In the genomic region with DNA sequence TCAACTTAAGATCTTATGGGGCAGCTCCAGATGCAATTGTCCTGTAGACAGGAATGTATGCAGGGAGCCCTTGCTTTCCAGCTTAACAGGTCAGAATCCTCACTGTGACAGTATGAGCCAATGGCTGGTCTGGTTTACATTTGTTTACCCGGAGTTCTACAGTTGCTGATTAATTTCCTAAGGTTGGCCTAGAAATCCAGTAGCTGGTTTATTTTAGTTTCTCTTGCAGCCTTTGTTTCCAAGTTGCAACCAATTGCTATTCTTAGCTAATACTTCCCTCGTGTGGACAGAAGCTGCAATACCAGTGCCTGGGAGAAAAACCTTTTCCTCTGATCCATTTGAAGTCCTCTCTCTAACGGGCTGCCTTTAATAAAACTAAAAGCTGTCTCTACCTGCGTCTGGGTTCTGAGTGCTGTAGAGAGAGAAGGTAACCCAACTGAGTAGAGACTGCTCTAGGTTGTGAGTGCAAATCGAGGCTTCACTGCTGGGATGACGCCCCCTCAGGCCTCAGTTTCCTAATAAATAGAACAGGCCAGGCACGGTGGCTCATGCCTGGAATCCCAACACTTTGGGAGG, we compare ENCODE assay signal across 1 cellular context.
TF ChIP-seq lines count a peak whose summit lies in the region.

No MANE protein-coding gene starts in this region.

TF ChIP-seq in HepG2, 621 proteins besides CTCF, POLR2A, EP300 and RAD21 (continued from another document):
- TF ChIP-seq, protein P1, sequence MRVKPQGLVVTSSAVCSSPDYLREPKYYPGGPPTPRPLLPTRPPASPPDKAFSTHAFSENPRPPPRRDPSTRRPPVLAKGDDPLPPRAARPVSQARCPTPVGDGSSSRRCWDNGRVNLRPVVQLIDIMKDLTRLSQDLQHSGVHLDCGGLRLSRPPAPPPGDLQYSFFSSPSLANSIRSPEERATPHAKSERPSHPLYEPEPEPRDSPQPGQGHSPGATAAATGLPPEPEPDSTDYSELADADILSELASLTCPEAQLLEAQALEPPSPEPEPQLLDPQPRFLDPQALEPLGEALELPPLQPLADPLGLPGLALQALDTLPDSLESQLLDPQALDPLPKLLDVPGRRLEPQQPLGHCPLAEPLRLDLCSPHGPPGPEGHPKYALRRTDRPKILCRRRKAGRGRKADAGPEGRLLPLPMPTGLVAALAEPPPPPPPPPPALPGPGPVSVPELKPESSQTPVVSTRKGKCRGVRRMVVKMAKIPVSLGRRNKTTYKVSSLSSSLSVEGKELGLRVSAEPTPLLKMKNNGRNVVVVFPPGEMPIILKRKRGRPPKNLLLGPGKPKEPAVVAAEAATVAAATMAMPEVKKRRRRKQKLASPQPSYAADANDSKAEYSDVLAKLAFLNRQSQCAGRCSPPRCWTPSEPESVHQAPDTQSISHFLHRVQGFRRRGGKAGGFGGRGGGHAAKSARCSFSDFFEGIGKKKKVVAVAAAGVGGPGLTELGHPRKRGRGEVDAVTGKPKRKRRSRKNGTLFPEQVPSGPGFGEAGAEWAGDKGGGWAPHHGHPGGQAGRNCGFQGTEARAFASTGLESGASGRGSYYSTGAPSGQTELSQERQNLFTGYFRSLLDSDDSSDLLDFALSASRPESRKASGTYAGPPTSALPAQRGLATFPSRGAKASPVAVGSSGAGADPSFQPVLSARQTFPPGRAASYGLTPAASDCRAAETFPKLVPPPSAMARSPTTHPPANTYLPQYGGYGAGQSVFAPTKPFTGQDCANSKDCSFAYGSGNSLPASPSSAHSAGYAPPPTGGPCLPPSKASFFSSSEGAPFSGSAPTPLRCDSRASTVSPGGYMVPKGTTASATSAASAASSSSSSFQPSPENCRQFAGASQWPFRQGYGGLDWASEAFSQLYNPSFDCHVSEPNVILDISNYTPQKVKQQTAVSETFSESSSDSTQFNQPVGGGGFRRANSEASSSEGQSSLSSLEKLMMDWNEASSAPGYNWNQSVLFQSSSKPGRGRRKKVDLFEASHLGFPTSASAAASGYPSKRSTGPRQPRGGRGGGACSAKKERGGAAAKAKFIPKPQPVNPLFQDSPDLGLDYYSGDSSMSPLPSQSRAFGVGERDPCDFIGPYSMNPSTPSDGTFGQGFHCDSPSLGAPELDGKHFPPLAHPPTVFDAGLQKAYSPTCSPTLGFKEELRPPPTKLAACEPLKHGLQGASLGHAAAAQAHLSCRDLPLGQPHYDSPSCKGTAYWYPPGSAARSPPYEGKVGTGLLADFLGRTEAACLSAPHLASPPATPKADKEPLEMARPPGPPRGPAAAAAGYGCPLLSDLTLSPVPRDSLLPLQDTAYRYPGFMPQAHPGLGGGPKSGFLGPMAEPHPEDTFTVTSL (CRISPR knock-in tag; IDR thresholded peaks at IDR 0.05; ENCODE audit: borderline replicate concordance): peak; percentile 36; the same call in 1 of the 2 replicates
- TF ChIP-seq SP140L (CRISPR knock-in tag; IDR thresholded peaks at IDR 0.05; ENCODE audit: borderline replicate concordance): 0 out of 2 replicates have a peak, but pooled peaks have one; percentile 83
- no peak for TF ChIP-seq SNRNP70 (IDR thresholded peaks at IDR 0.05; ENCODE audit: low read depth, low read length)
- TF ChIP-seq MIER2 (CRISPR knock-in tag; IDR thresholded peaks at IDR 0.05): 0 out of 2 replicates have a peak, but pooled peaks have one; percentile 36
- TF ChIP-seq, protein P2, sequence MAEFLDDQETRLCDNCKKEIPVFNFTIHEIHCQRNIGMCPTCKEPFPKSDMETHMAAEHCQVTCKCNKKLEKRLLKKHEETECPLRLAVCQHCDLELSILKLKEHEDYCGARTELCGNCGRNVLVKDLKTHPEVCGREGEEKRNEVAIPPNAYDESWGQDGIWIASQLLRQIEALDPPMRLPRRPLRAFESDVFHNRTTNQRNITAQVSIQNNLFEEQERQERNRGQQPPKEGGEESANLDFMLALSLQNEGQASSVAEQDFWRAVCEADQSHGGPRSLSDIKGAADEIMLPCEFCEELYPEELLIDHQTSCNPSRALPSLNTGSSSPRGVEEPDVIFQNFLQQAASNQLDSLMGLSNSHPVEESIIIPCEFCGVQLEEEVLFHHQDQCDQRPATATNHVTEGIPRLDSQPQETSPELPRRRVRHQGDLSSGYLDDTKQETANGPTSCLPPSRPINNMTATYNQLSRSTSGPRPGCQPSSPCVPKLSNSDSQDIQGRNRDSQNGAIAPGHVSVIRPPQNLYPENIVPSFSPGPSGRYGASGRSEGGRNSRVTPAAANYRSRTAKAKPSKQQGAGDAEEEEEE (CRISPR knock-in tag; IDR thresholded peaks at IDR 0.05; ENCODE audit: borderline replicate concordance): 0 out of 2 replicates have a peak, but pooled peaks have one; percentile 5
- TF ChIP-seq HDAC1 (CRISPR knock-in tag; IDR thresholded peaks at IDR 0.05): 0 out of 2 replicates have a peak, but pooled peaks have one; percentile 30
- TF ChIP-seq GABPA (IDR thresholded peaks at IDR 0.05; ENCODE audit: low read depth, low read length): no peak
- TF ChIP-seq GABPA (CRISPR knock-in tag; IDR thresholded peaks at IDR 0.05; ENCODE audit: low read depth): peak; percentile 11; the same call in 1 of the 2 replicates
